Comparison of ENCODE assay signal across 1 cellular context in the genomic region with DNA sequence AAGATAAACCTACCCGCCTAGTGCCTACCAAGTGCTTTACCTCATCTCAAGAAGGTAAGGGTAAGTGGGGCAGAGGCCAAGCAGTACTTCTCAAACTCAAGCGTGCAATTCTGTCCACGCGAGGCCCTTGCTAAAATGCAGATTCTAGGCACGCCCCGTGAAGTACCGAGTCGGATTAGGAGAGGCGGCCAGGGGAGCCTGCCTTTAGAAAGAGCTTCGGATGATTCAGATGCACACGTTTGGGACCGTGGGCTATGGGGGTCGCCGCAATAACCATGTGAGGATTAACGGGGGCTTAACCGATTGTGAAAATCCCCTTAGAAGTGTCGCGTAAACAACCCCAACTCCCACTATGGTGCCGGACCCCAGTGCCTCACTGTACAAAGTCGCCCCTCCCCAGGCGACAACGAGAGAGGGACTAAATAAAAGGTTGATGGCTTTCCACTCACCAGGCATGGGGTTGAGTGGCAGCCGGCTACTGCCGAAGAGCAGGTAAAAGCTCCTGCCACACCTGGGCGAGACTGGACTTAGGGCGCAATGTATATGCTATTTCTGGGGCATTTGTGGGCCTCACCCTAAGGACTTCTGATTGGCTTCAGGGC.
A peak's percentile ranks its signal among the peaks of the same experiment; 100 is the strongest.
TF ChIP-seq lines count a peak whose summit lies in the region.

No MANE protein-coding gene starts in this region.

TF ChIP-seq in HepG2, 621 proteins besides CTCF, POLR2A, EP300 and RAD21 (continued from another document and continues in another):
- TF ChIP-seq, protein P1, sequence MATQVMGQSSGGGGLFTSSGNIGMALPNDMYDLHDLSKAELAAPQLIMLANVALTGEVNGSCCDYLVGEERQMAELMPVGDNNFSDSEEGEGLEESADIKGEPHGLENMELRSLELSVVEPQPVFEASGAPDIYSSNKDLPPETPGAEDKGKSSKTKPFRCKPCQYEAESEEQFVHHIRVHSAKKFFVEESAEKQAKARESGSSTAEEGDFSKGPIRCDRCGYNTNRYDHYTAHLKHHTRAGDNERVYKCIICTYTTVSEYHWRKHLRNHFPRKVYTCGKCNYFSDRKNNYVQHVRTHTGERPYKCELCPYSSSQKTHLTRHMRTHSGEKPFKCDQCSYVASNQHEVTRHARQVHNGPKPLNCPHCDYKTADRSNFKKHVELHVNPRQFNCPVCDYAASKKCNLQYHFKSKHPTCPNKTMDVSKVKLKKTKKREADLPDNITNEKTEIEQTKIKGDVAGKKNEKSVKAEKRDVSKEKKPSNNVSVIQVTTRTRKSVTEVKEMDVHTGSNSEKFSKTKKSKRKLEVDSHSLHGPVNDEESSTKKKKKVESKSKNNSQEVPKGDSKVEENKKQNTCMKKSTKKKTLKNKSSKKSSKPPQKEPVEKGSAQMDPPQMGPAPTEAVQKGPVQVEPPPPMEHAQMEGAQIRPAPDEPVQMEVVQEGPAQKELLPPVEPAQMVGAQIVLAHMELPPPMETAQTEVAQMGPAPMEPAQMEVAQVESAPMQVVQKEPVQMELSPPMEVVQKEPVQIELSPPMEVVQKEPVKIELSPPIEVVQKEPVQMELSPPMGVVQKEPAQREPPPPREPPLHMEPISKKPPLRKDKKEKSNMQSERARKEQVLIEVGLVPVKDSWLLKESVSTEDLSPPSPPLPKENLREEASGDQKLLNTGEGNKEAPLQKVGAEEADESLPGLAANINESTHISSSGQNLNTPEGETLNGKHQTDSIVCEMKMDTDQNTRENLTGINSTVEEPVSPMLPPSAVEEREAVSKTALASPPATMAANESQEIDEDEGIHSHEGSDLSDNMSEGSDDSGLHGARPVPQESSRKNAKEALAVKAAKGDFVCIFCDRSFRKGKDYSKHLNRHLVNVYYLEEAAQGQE (IDR thresholded peaks at IDR 0.05; ENCODE audit: borderline replicate concordance in 1 of 2, low read depth in 1 of 2, low read length in 2 of 2) = peak in 1 of 2 experiments; percentile 70; a peak in 1 of 4 replicates
- TF ChIP-seq ZNF292 (CRISPR knock-in tag; IDR thresholded peaks at IDR 0.05; ENCODE audit: borderline replicate concordance, low read depth) = no peak
- TF ChIP-seq ZNF335 (CRISPR knock-in tag; IDR thresholded peaks at IDR 0.05) = peak; percentile 66; the same call in 1 of the 2 replicates
- no peak for TF ChIP-seq NBN (conservative IDR thresholded peaks at IDR 0.05)
- TF ChIP-seq ZNF143 (CRISPR knock-in tag; IDR thresholded peaks at IDR 0.05) = no peak
- 0 out of 2 replicates have a peak, but pooled peaks have one; percentile 9 for TF ChIP-seq ZNF101 (CRISPR knock-in tag; IDR thresholded peaks at IDR 0.05; ENCODE audit: borderline replicate concordance, low read depth)
- TF ChIP-seq SMYD3 (CRISPR knock-in tag; IDR thresholded peaks at IDR 0.05) = peak; percentile 82
- TF ChIP-seq, protein P2, sequence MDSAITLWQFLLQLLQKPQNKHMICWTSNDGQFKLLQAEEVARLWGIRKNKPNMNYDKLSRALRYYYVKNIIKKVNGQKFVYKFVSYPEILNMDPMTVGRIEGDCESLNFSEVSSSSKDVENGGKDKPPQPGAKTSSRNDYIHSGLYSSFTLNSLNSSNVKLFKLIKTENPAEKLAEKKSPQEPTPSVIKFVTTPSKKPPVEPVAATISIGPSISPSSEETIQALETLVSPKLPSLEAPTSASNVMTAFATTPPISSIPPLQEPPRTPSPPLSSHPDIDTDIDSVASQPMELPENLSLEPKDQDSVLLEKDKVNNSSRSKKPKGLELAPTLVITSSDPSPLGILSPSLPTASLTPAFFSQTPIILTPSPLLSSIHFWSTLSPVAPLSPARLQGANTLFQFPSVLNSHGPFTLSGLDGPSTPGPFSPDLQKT (CRISPR knock-in tag; IDR thresholded peaks at IDR 0.05; ENCODE audit: borderline replicate concordance) = no peak
- TF ChIP-seq, protein P3, sequence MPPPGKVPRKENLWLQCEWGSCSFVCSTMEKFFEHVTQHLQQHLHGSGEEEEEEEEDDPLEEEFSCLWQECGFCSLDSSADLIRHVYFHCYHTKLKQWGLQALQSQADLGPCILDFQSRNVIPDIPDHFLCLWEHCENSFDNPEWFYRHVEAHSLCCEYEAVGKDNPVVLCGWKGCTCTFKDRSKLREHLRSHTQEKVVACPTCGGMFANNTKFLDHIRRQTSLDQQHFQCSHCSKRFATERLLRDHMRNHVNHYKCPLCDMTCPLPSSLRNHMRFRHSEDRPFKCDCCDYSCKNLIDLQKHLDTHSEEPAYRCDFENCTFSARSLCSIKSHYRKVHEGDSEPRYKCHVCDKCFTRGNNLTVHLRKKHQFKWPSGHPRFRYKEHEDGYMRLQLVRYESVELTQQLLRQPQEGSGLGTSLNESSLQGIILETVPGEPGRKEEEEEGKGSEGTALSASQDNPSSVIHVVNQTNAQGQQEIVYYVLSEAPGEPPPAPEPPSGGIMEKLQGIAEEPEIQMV (CRISPR knock-in tag; IDR thresholded peaks at IDR 0.05; ENCODE audit: low read depth) = no peak
- TF ChIP-seq, protein P4, sequence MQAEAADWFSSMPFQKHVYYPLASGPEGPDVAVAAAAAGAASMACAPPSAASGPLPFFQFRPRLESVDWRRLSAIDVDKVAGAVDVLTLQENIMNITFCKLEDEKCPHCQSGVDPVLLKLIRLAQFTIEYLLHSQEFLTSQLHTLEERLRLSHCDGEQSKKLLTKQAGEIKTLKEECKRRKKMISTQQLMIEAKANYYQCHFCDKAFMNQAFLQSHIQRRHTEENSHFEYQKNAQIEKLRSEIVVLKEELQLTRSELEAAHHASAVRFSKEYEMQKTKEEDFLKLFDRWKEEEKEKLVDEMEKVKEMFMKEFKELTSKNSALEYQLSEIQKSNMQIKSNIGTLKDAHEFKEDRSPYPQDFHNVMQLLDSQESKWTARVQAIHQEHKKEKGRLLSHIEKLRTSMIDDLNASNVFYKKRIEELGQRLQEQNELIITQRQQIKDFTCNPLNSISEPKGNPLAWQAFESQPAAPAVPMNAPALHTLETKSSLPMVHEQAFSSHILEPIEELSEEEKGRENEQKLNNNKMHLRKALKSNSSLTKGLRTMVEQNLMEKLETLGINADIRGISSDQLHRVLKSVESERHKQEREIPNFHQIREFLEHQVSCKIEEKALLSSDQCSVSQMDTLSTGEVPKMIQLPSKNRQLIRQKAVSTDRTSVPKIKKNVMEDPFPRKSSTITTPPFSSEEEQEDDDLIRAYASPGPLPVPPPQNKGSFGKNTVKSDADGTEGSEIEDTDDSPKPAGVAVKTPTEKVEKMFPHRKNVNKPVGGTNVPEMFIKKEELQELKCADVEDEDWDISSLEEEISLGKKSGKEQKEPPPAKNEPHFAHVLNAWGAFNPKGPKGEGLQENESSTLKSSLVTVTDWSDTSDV (CRISPR knock-in tag; IDR thresholded peaks at IDR 0.05) = peak; percentile 71; the same call in 1 of the 2 replicates
- TF ChIP-seq FOSL1 (CRISPR knock-in tag; IDR thresholded peaks at IDR 0.05; ENCODE audit: borderline replicate concordance) = no peak
- TF ChIP-seq, protein P5, sequence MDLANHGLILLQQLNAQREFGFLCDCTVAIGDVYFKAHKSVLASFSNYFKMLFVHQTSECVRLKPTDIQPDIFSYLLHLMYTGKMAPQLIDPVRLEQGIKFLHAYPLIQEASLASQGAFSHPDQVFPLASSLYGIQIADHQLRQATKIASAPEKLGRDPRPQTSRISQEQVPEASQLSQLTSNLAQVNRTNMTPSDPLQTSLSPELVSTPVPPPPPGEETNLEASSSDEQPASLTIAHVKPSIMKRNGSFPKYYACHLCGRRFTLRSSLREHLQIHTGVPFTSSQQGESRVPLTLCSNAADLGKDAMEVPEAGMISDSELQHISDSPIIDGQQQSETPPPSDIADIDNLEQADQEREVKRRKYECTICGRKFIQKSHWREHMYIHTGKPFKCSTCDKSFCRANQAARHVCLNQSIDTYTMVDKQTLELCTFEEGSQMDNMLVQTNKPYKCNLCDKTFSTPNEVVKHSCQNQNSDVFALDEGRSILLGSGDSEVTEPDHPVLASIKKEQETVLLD (CRISPR knock-in tag; IDR thresholded peaks at IDR 0.05; ENCODE audit: low read depth) = no peak
- TF ChIP-seq ZMYM3 (CRISPR knock-in tag; IDR thresholded peaks at IDR 0.05) = no peak; the same call in 1 of the 2 replicates
- TF ChIP-seq ZNF749 (CRISPR knock-in tag; IDR thresholded peaks at IDR 0.05; ENCODE audit: borderline replicate concordance) = no peak
- TF ChIP-seq TBP (CRISPR knock-in tag; IDR thresholded peaks at IDR 0.05) = no peak
- TF ChIP-seq, protein P6, sequence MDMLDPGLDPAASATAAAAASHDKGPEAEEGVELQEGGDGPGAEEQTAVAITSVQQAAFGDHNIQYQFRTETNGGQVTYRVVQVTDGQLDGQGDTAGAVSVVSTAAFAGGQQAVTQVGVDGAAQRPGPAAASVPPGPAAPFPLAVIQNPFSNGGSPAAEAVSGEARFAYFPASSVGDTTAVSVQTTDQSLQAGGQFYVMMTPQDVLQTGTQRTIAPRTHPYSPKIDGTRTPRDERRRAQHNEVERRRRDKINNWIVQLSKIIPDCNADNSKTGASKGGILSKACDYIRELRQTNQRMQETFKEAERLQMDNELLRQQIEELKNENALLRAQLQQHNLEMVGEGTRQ (IDR thresholded peaks at IDR 0.05; ENCODE audit: low read depth, low read length) = no peak
- TF ChIP-seq, protein P6 (CRISPR knock-in tag; IDR thresholded peaks at IDR 0.05; ENCODE audit: borderline replicate concordance) = no peak; the same call in 1 of the 2 replicates
- TF ChIP-seq MTF1 (CRISPR knock-in tag; IDR thresholded peaks at IDR 0.05) = no peak
- peak; percentile 69; the same call in 1 of the 2 replicates for TF ChIP-seq ZNF564 (CRISPR knock-in tag; IDR thresholded peaks at IDR 0.05)
- TF ChIP-seq ZFP36L1 (CRISPR knock-in tag; IDR thresholded peaks at IDR 0.05) = no peak
- TF ChIP-seq ZNF207 (IDR thresholded peaks at IDR 0.05; ENCODE audit: borderline replicate concordance) = no peak
- TF ChIP-seq ZFP82 (CRISPR knock-in tag; IDR thresholded peaks at IDR 0.05; ENCODE audit: borderline replicate concordance) = no peak
- TF ChIP-seq KLF12 (CRISPR knock-in tag; IDR thresholded peaks at IDR 0.05; ENCODE audit: borderline replicate concordance) = no peak
- TF ChIP-seq ZNF724P (CRISPR knock-in tag; IDR thresholded peaks at IDR 0.05; ENCODE audit: borderline replicate concordance) = peak; percentile 42; the same call in 1 of the 2 replicates
- TF ChIP-seq AGO2 (optimal IDR thresholded peaks at IDR 0.05; ENCODE audit: low read depth, low read length) = no peak
- peak; percentile 66; the same call in 1 of the 2 replicates for TF ChIP-seq MXD4 (CRISPR knock-in tag; IDR thresholded peaks at IDR 0.05)
- TF ChIP-seq ZNF816 (CRISPR knock-in tag; IDR thresholded peaks at IDR 0.05; ENCODE audit: borderline replicate concordance) = no peak
- TF ChIP-seq, protein P7, sequence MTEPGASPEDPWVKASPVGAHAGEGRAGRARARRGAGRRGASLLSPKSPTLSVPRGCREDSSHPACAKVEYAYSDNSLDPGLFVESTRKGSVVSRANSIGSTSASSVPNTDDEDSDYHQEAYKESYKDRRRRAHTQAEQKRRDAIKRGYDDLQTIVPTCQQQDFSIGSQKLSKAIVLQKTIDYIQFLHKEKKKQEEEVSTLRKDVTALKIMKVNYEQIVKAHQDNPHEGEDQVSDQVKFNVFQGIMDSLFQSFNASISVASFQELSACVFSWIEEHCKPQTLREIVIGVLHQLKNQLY (CRISPR knock-in tag; IDR thresholded peaks at IDR 0.05) = no peak
- TF ChIP-seq ZBTB42 (CRISPR knock-in tag; IDR thresholded peaks at IDR 0.05) = no peak
- no peak for TF ChIP-seq CHD4 (IDR thresholded peaks at IDR 0.05; ENCODE audit: borderline replicate concordance, low read length)
- TF ChIP-seq, protein P8, sequence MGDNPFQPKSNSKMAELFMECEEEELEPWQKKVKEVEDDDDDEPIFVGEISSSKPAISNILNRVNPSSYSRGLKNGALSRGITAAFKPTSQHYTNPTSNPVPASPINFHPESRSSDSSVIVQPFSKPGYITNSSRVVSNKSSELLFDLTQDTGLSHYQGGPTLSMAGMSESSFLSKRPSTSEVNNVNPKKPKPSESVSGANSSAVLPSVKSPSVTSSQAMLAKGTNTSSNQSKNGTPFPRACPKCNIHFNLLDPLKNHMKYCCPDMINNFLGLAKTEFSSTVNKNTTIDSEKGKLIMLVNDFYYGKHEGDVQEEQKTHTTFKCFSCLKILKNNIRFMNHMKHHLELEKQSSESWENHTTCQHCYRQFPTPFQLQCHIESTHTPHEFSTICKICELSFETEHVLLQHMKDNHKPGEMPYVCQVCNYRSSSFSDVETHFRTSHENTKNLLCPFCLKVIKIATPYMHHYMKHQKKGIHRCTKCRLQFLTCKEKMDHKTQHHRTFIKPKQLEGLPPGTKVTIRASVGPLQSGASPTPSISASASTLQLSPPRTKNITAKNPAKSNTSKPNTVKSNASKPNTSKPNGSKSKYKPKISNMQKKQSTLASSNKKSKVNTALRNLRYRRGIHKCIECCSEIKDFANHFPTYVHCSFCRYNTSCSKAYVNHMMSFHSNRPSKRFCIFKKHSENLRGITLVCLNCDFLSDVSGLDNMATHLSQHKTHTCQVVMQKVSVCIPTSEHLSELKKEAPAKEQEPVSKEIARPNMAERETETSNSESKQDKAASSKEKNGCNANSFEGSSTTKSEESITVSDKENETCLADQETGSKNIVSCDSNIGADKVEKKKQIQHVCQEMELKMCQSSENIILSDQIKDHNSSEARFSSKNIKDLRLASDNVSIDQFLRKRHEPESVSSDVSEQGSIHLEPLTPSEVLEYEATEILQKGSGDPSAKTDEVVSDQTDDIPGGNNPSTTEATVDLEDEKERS (CRISPR knock-in tag; IDR thresholded peaks at IDR 0.05) = no peak
- peak; percentile 41; the same call in 1 of the 2 replicates for TF ChIP-seq MIER2 (CRISPR knock-in tag; IDR thresholded peaks at IDR 0.05)
- TF ChIP-seq, protein P9, sequence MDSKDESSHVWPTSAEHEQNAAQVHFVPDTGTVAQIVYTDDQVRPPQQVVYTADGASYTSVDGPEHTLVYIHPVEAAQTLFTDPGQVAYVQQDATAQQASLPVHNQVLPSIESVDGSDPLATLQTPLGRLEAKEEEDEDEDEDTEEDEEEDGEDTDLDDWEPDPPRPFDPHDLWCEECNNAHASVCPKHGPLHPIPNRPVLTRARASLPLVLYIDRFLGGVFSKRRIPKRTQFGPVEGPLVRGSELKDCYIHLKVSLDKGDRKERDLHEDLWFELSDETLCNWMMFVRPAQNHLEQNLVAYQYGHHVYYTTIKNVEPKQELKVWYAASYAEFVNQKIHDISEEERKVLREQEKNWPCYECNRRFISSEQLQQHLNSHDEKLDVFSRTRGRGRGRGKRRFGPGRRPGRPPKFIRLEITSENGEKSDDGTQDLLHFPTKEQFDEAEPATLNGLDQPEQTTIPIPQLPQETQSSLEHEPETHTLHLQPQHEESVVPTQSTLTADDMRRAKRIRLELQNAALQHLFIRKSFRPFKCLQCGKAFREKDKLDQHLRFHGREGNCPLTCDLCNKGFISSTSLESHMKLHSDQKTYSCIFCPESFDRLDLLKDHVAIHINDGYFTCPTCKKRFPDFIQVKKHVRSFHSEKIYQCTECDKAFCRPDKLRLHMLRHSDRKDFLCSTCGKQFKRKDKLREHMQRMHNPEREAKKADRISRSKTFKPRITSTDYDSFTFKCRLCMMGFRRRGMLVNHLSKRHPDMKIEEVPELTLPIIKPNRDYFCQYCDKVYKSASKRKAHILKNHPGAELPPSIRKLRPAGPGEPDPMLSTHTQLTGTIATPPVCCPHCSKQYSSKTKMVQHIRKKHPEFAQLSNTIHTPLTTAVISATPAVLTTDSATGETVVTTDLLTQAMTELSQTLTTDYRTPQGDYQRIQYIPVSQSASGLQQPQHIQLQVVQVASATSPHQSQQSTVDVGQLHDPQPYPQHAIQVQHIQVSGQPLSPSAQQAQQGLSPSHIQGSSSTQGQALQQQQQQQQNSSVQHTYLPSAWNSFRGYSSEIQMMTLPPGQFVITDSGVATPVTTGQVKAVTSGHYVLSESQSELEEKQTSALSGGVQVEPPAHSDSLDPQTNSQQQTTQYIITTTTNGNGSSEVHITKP (CRISPR knock-in tag; IDR thresholded peaks at IDR 0.05; ENCODE audit: low read depth) = peak; percentile 64
